Comparison of ENCODE assay signal across 28 cellular contexts in the genomic region with DNA sequence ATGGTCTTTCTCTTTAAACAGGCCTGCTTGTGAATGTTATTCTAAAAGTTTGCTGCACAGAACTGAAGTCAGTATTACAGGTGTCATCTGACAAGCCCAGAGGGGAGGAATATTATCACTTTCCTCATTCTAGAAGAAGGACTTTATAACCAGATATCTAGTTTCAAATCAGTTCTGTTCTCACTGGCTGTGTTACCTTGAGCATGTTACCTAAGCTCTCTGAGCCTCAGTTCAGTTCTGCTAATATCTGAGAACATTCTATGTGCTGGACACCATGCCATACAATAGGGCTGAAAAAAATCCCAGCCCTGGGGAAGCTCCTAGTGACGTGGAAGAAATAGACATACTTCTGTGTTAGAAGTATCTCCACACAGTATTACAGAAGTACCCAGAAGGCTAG.
"Had no signal": no experiment of that assay in that cellular context is flagged by ENCODE, and none has a peak within 500 bp of the region (broad histone marks: within the 10 kb centered on the region; RNA-seq: fewer than 3 reads in every experiment).

No MANE protein-coding gene starts in this region.

- H3K4me3 Mint-ChIP-seq: stimulated activated effector memory CD8-positive, alpha-beta T cell treated with anti-CD3 and anti-CD28 coated beads, Interleukin-12 subunit alpha, Interleukin-12 subunit beta, amount 100 ng/mL, for 72 hours; stimulated activated memory B cell treated with anti-CD40 and anti-IgM and Interleukin-4, amounts not matched to agents 10 μg/mL and 1 μg/mL and 100 μg/mL, for 72 hours; stimulated activated naive B cell treated with anti-CD40 and anti-IgM and Interleukin-4, amounts not matched to agents 10 μg/mL and 1 μg/mL and 100 μg/mL, for 72 hours; stimulated activated naive CD8-positive, alpha-beta T cell treated with anti-CD3 and anti-CD28 coated beads, Interleukin-15, amount 100 ng/mL, for 72 hours; stimulated activated naive CD8-positive, alpha-beta T cell treated with anti-CD3 and anti-CD28 coated beads, Interleukin-15, Interleukin-2, amounts not matched to agents 100 ng/mL and 50 ng/mL, for 24 hours; type B pancreatic cell had no signal

- H3K27ac Mint-ChIP-seq: stimulated activated effector memory CD8-positive, alpha-beta T cell treated with anti-CD3 and anti-CD28 coated beads, Interleukin-12 subunit alpha, Interleukin-12 subunit beta, amount 100 ng/mL, for 72 hours; stimulated activated memory B cell treated with anti-CD40 and anti-IgM and Interleukin-4, amounts not matched to agents 10 μg/mL and 1 μg/mL and 100 μg/mL, for 72 hours; stimulated activated naive B cell treated with anti-CD40 and anti-IgM and Interleukin-4, amounts not matched to agents 10 μg/mL and 1 μg/mL and 100 μg/mL, for 72 hours; stimulated activated naive CD8-positive, alpha-beta T cell treated with anti-CD3 and anti-CD28 coated beads, Interleukin-15, amount 100 ng/mL, for 72 hours; stimulated activated naive CD8-positive, alpha-beta T cell treated with anti-CD3 and anti-CD28 coated beads, Interleukin-15, Interleukin-2, amounts not matched to agents 100 ng/mL and 50 ng/mL, for 24 hours; type B pancreatic cell had no signal

- FAIRE-seq: urothelium cell line had no signal

- H3K4me3 ChIP-seq: stomach, suprapubic skin, thoracic aorta, thyroid gland, tibial artery, tibial nerve, transverse colon, upper lobe of left lung, upper lobe of right lung, uterus, vagina had no signal

- H3K27me3 ChIP-seq: stomach, suprapubic skin, thyroid gland, tibial artery, tibial nerve, transverse colon, upper lobe of left lung, upper lobe of right lung, uterus, vagina had no signal

- H3K9me3 ChIP-seq: stomach, suprapubic skin, thoracic aorta, thyroid gland, tibial artery, tibial nerve, transverse colon, upper lobe of left lung, upper lobe of right lung, uterus, vagina had no signal

- H3K4me1 ChIP-seq: stomach, suprapubic skin, tibial artery, tibial nerve, transverse colon, upper lobe of left lung, upper lobe of right lung, uterus, vagina had no signal

- H3K36me3 ChIP-seq: stomach, suprapubic skin, thoracic aorta, thyroid gland, tibial artery, tibial nerve, transverse colon, upper lobe of left lung, upper lobe of right lung, uterus, vagina had no signal

- H3K4me1 Mint-ChIP-seq: stimulated activated effector memory CD8-positive, alpha-beta T cell treated with anti-CD3 and anti-CD28 coated beads, Interleukin-12 subunit alpha, Interleukin-12 subunit beta, amount 100 ng/mL, for 72 hours; stimulated activated naive CD8-positive, alpha-beta T cell treated with anti-CD3 and anti-CD28 coated beads, Interleukin-15, amount 100 ng/mL, for 72 hours had no signal

- H3K9me3 Mint-ChIP-seq: stimulated activated effector memory CD8-positive, alpha-beta T cell treated with anti-CD3 and anti-CD28 coated beads, Interleukin-12 subunit alpha, Interleukin-12 subunit beta, amount 100 ng/mL, for 72 hours; stimulated activated memory B cell treated with anti-CD40 and anti-IgM and Interleukin-4, amounts not matched to agents 10 μg/mL and 1 μg/mL and 100 μg/mL, for 72 hours; stimulated activated naive B cell treated with anti-CD40 and anti-IgM and Interleukin-4, amounts not matched to agents 10 μg/mL and 1 μg/mL and 100 μg/mL, for 72 hours; stimulated activated naive CD8-positive, alpha-beta T cell treated with anti-CD3 and anti-CD28 coated beads, Interleukin-15, amount 100 ng/mL, for 72 hours; stimulated activated naive CD8-positive, alpha-beta T cell treated with anti-CD3 and anti-CD28 coated beads, Interleukin-15, Interleukin-2, amounts not matched to agents 100 ng/mL and 50 ng/mL, for 24 hours; type B pancreatic cell had no signal

- H3K27ac ChIP-seq: stomach, suprapubic skin, thoracic aorta, thyroid gland, tibial artery, tibial nerve, transverse colon, upper lobe of left lung, upper lobe of right lung, uterus, vagina had no signal

- DNase-seq: stimulated activated CD4-positive, alpha-beta T cell treated with anti-CD3 and anti-CD28 coated beads, Interleukin-2, amount 100 ng/mL, for 48 hours; stimulated activated CD4-positive, alpha-beta T cell treated with anti-CD3 and anti-CD28 coated beads, Interleukin-4, amount 100 ng/mL, for 1 hour; stimulated activated CD4-positive, alpha-beta T cell treated with anti-CD3 and anti-CD28 coated beads, Interleukin-4, amount 100 ng/mL, for 24 hours; stimulated activated CD4-positive, alpha-beta T cell treated with anti-CD3 and anti-CD28 coated beads, Interleukin-4, amount 100 ng/mL, for 4 hours; stimulated activated CD8-positive, alpha-beta memory T cell treated with anti-CD3 and anti-CD28 coated beads, Interleukin-4, amount 100 ng/mL, for 48 hours; stimulated activated naive B cell treated with anti-CD40 and anti-IgM and Interleukin-4, amounts not matched to agents 10 μg/mL and 1 μg/mL and 100 μg/mL, for 72 hours; stimulated activated naive CD4-positive, alpha-beta T cell; stimulated activated naive CD4-positive, alpha-beta T cell treated with Interleukin-2 at 50 U/mL for 16 hours; stimulated activated naive CD8-positive, alpha-beta T cell treated with anti-CD3 and anti-CD28 coated beads, Interleukin-15, amount 100 ng/mL, for 72 hours; stimulated activated naive CD8-positive, alpha-beta T cell treated with anti-CD3 and anti-CD28 coated beads, Interleukin-15, Interleukin-2, amounts not matched to agents 100 U/mL and 50 U/mL, for 24 hours; stomach; substantia nigra; thyroid gland; tibial artery; transverse colon; trophoblast cell; upper lobe of left lung; upper lobe of right lung; uterus had no signal

- H3K36me3 Mint-ChIP-seq: stimulated activated effector memory CD8-positive, alpha-beta T cell treated with anti-CD3 and anti-CD28 coated beads, Interleukin-12 subunit alpha, Interleukin-12 subunit beta, amount 100 ng/mL, for 72 hours; stimulated activated memory B cell treated with anti-CD40 and anti-IgM and Interleukin-4, amounts not matched to agents 10 μg/mL and 1 μg/mL and 100 μg/mL, for 72 hours; stimulated activated naive B cell treated with anti-CD40 and anti-IgM and Interleukin-4, amounts not matched to agents 10 μg/mL and 1 μg/mL and 100 μg/mL, for 72 hours; type B pancreatic cell had no signal

- H3K27me3 Mint-ChIP-seq: stimulated activated naive CD8-positive, alpha-beta T cell treated with anti-CD3 and anti-CD28 coated beads, Interleukin-15, amount 100 ng/mL, for 72 hours; stimulated activated naive CD8-positive, alpha-beta T cell treated with anti-CD3 and anti-CD28 coated beads, Interleukin-15, Interleukin-2, amounts not matched to agents 100 ng/mL and 50 ng/mL, for 24 hours had no signal

- ATAC-seq: stimulated activated effector memory CD8-positive, alpha-beta T cell treated with anti-CD3 and anti-CD28 coated beads, Interleukin-12 subunit alpha, Interleukin-12 subunit beta, amount 100 ng/mL, for 72 hours; stimulated activated memory B cell treated with anti-CD40 and anti-IgM and Interleukin-4, amounts not matched to agents 10 μg/mL and 1 μg/mL and 100 μg/mL, for 72 hours; stimulated activated naive B cell treated with anti-CD40 and anti-IgM and Interleukin-4, amounts not matched to agents 10 μg/mL and 1 μg/mL and 100 μg/mL, for 72 hours; stimulated activated naive CD8-positive, alpha-beta T cell treated with anti-CD3 and anti-CD28 coated beads, Interleukin-15, amount 100 ng/mL, for 72 hours; stimulated activated naive CD8-positive, alpha-beta T cell treated with anti-CD3 and anti-CD28 coated beads, Interleukin-15, Interleukin-2, amounts not matched to agents 100 U/mL and 50 U/mL, for 24 hours; upper lobe of right lung had no signal
